Comparison of ENCODE assay signal across 9 cellular contexts in genomic region chrX:65587616-65588526, GRCh38. TPM values are rescaled to one million over a fixed set of nuclear protein-coding genes. Genes with fewer than 3 reads are reported as not detected.
DNase-seq lines count a peak whose midpoint lies in the region; ATAC-seq and TF ChIP-seq lines count a peak whose summit lies in the region.
"Had no signal": no experiment of that assay in that cellular context is flagged by ENCODE, and none has a peak within 500 bp of the region (broad histone marks: within the 10 kb centered on the region; RNA-seq: fewer than 3 reads in every experiment).

No MANE protein-coding gene starts in this region.

- H4K8ac ChIP-seq in IMR-90 (ENCODE audit: low read depth in 2 of 2, low read length in 2 of 2) = peak overlapping the region; percentile 65 to 66; a peak in 2 of 4 replicates
- H4K8ac ChIP-seq in trophoblast cell (ENCODE audit: low read depth, low read length) = no peak overlapping the region

- H3K14ac ChIP-seq in IMR-90 (replicated peaks; ENCODE audit: low read depth, low read length) (peak overlapping the region; percentile 30), trophoblast cell (ENCODE audit: low read length) (no peak overlapping the region)

- WGBS in IMR-90 (ENCODE audit: extremely low coverage in 2 of 2, insufficient read length in 1 of 2), 2 experiments = 18% methylated on average over 2 of the region's 10 CpGs; no CpG with 5 or more reads in 1 of the 2 experiments
- no CpG with 5 or more reads among the region's 10 CpGs for WGBS in trophoblast cell (ENCODE audit: extremely low coverage, insufficient coverage, insufficient read length)

- H3K9ac ChIP-seq in IMR-90 (ENCODE audit: low read depth, low read length) = peak overlapping the region; percentile 45; the same call in 1 of the 2 replicates
- H3K9ac ChIP-seq in trophoblast cell (ENCODE audit: low read length) = no peak overlapping the region

- TF ChIP-seq POLR2A in IMR-90 (IDR thresholded peaks at IDR 0.05; ENCODE audit: low read depth, low read length) = no peak

- H2BK5ac ChIP-seq in IMR-90 (ENCODE audit: low read depth, low read length, poor library complexity, severe bottlenecking) (no peak overlapping the region), trophoblast cell (ENCODE audit: low read depth, low read length, poor library complexity) (no peak overlapping the region)

- H3K9me3 ChIP-seq in IMR-90 (ENCODE audit: control insufficient read depth, insufficient read depth, low read length) (no peaks in the 10 kb centered on the region), ascending aorta (no peaks in the 10 kb centered on the region), thoracic aorta (no peaks in the 10 kb centered on the region), trophoblast cell (ENCODE audit: insufficient read depth, low read depth, low read length) (no peaks in the 10 kb centered on the region)

- no peak overlapping the region for H4K12ac ChIP-seq in trophoblast cell (ENCODE audit: low read depth, low read length)

- H2BK120ac ChIP-seq in IMR-90 (ENCODE audit: low read depth, low read length) (peak overlapping the region; percentile 35; the same call in 1 of the 2 replicates), trophoblast cell (ENCODE audit: insufficient read depth, low read length, poor library complexity) (no peak overlapping the region)

- no peak overlapping the region for H2BK15ac ChIP-seq in IMR-90 (ENCODE audit: low read depth, low read length)

- CTCF ChIA-PET in IMR-90 (lab: Yijun Ruan, JAX) = no interaction called here

- TF ChIP-seq RAD21 in IMR-90 (IDR thresholded peaks at IDR 0.05; ENCODE audit: low read length) = no peak; the same call in 1 of the 2 replicates

- H3K4me1 ChIP-seq in IMR-90 (ENCODE audit: control insufficient read depth, insufficient read depth, low read length) (no peaks in the 10 kb centered on the region; the same call in 1 of the 2 replicates), ascending aorta (peaks cover 0 to 5% of the 10 kb centered on the region in 2 donors), thoracic aorta (ENCODE audit: control insufficient read depth in 1 of 2, low read depth in 2 of 2) (peaks cover 3 to 6% of the 10 kb centered on the region in 2 donors), trophoblast cell (ENCODE audit: control insufficient read depth in 1 of 2, insufficient read depth in 2 of 2, low read length in 2 of 2) (no peaks in the 10 kb centered on the region)

- H3K4me2 ChIP-seq in IMR-90 (ENCODE audit: low read depth, low read length) (peak overlapping the region; percentile 58; the same call in 1 of the 2 replicates), trophoblast cell (ENCODE audit: low read length) (no peak overlapping the region)

- no TSS peak for BruUV-seq in IMR-90 (replicated peaks; lab: Mats Ljungman, UMichigan)

- dilution Hi-C loops in IMR-90 (cut with HindIII; ENCODE audit: low sequenced_read_pairs, unreplicated experiment) = no loop called here

- H2AK9ac ChIP-seq in IMR-90 (replicated peaks; ENCODE audit: low read depth, low read length, poor library complexity) = peak overlapping the region; percentile 20

- H3K18ac ChIP-seq in IMR-90 (ENCODE audit: low read depth, low read length) = peak overlapping the region; percentile 63; the same call in 1 of the 2 replicates
- no peak overlapping the region for H3K18ac ChIP-seq in trophoblast cell (ENCODE audit: low read length)

- in situ Hi-C loops in IMR-90 (cut with MboI; ENCODE audit: low sequenced_read_pairs) = loop anchor here (10.0 kb wide), 1 partner anchor 1137 kb away; no protein-coding TSS in a partner anchor

- intact Hi-C loops in IMR-90 (cut with micrococcal nuclease) = no loop called here
- intact Hi-C loops in ascending aorta (cut with DNase I) = loop anchor here (10.0 kb wide), 1 partner anchor 1147 kb away; no protein-coding TSS in a partner anchor

- H3K27ac ChIP-seq in IMR-90 (ENCODE audit: insufficient read depth, low read length) (peak overlapping the region; percentile 89; the same call in 1 of the 2 replicates), ascending aorta (peak overlapping the region; percentile 11 to 56), thoracic aorta (peak overlapping the region; percentile 5 to 47), trophoblast cell (ENCODE audit: low read depth, low read length) (no peak overlapping the region)

- H4K91ac ChIP-seq in IMR-90 (ENCODE audit: insufficient read depth, low read depth, low read length) = peak overlapping the region; percentile 66; the same call in 1 of the 2 replicates
- H4K91ac ChIP-seq in trophoblast cell (ENCODE audit: low read depth, low read length) = no peak overlapping the region

- no peak for TF ChIP-seq CTCF in IMR-90 (conservative IDR thresholded peaks at IDR 0.05; ENCODE audit: low read depth, low read length)
- TF ChIP-seq CTCF in ascending aorta (IDR thresholded peaks at IDR 0.05) = no peak
- TF ChIP-seq CTCF in thoracic aorta (IDR thresholded peaks at IDR 0.05) = no peak

- no peaks in the 10 kb centered on the region for H4K20me1 ChIP-seq in IMR-90 (ENCODE audit: insufficient read depth, low read length)

- H3K9me1 ChIP-seq in IMR-90 (ENCODE audit: insufficient read depth, low read length) = no peaks in the 10 kb centered on the region

- H3K79me2 ChIP-seq in trophoblast cell (ENCODE audit: control insufficient read depth, insufficient read depth, low read length, poor library complexity) = no peaks in the 10 kb centered on the region

- peak; percentile 83 for ATAC-seq in IMR-90 (ENCODE audit: low read depth)
- no peak for ATAC-seq in thoracic aorta (ENCODE audit: insufficient number of reproducible peaks, low FRiP score, low read depth)
- no peak for ATAC-seq in HG03439 (IDR thresholded peaks at IDR 0.05; ENCODE audit: unreplicated experiment)
- no peak for ATAC-seq in GM21447 (IDR thresholded peaks at IDR 0.05; ENCODE audit: unreplicated experiment)
- ATAC-seq: T-cell had no signal

- no peaks in the 10 kb centered on the region for H3K36me3 ChIP-seq in IMR-90 (ENCODE audit: control insufficient read depth, insufficient read depth, low read length)
- no peaks in the 10 kb centered on the region for H3K36me3 ChIP-seq in ascending aorta
- H3K36me3 ChIP-seq in thoracic aorta = no peaks in the 10 kb centered on the region
- no peaks in the 10 kb centered on the region for H3K36me3 ChIP-seq in trophoblast cell (ENCODE audit: control insufficient read depth in 1 of 2, insufficient read depth in 2 of 2, low read length in 2 of 2)

- H2BK20ac ChIP-seq in IMR-90 (ENCODE audit: low read depth, low read length) = 0 out of 2 replicates have a peak overlapping the region, but pooled peaks have one; percentile 10

- H3K4ac ChIP-seq in IMR-90 (ENCODE audit: low read depth, low read length) = peak overlapping the region; percentile 60
- no peak overlapping the region for H3K4ac ChIP-seq in trophoblast cell (ENCODE audit: low read depth, low read length)

- H3K79me1 ChIP-seq in IMR-90 (ENCODE audit: low read depth in 1 of 2, low read length in 2 of 2) = no peaks in the 10 kb centered on the region
- H3K79me1 ChIP-seq in trophoblast cell (ENCODE audit: low read length) = no peaks in the 10 kb centered on the region

- POLR2A ChIA-PET in IMR-90 (lab: Charles Lee; ENCODE audit: unreplicated experiment) = no interaction called here

- peak overlapping the region; percentile 32 for H3K4me3 ChIP-seq in IMR-90 (ENCODE audit: insufficient read depth, low read depth, low read length)
- H3K4me3 ChIP-seq in ascending aorta = no peak overlapping the region
- peak overlapping the region; percentile 34 for H3K4me3 ChIP-seq in thoracic aorta
- no peak overlapping the region for H3K4me3 ChIP-seq in trophoblast cell (ENCODE audit: low read depth, low read length)

- peak overlapping the region; percentile 54; the same call in 1 of the 2 replicates for H4K5ac ChIP-seq in IMR-90 (ENCODE audit: low read depth, low read length)

- DNase-seq in IMR-90 = peak; percentile 49
- peak; percentile 14 to 86 for DNase-seq in ascending aorta (ENCODE audit: low spot score in 2 of 2)
- peak; percentile 34 for DNase-seq in iris pigment epithelial cell (ENCODE audit: low read depth)
- peak; percentile 36 for DNase-seq in thoracic aorta (ENCODE audit: low spot score)
- no peak for DNase-seq in trophoblast cell
- DNase-seq in NCI-H1436 (lab: John Stamatoyannopoulos, UW) = no peak
- DNase-seq: T-cell had no signal

- H3K23ac ChIP-seq in IMR-90 (ENCODE audit: low read depth, low read length) = no peak overlapping the region
- no peak overlapping the region for H3K23ac ChIP-seq in trophoblast cell (ENCODE audit: low read length)

- peak overlapping the region; percentile 82 for H2AFZ ChIP-seq in IMR-90 (replicated peaks; ENCODE audit: low read length, poor library complexity)
- no peak overlapping the region for H2AFZ ChIP-seq in trophoblast cell (ENCODE audit: insufficient read depth, low read length, poor library complexity)

- H2BK12ac ChIP-seq in trophoblast cell (ENCODE audit: low read length) = no peak overlapping the region

- H3K27me3 ChIP-seq in IMR-90 (ENCODE audit: control insufficient read depth, insufficient read depth, low read length) (no peaks in the 10 kb centered on the region; the same call in 1 of the 2 replicates), ascending aorta (no peaks in the 10 kb centered on the region), thoracic aorta (replicated peaks; ENCODE audit: insufficient read depth) (no peaks in the 10 kb centered on the region), trophoblast cell (ENCODE audit: insufficient read depth, low read length) (no peaks in the 10 kb centered on the region)

- H2AK5ac ChIP-seq in IMR-90 (ENCODE audit: low read depth, low read length) = no peak overlapping the region
- no peak overlapping the region for H2AK5ac ChIP-seq in trophoblast cell (ENCODE audit: low read length)

- H3K56ac ChIP-seq in IMR-90 (ENCODE audit: extremely low read depth, insufficient read depth, low read length) = no peak overlapping the region

TF ChIP-seq in IMR-90, 13 proteins besides CTCF, POLR2A, EP300 and RAD21 (continues in another document):
- no peak for TF ChIP-seq CEBPB (IDR thresholded peaks at IDR 0.05; ENCODE audit: low read depth, low read length)
- no peak for TF ChIP-seq BHLHE40 (IDR thresholded peaks at IDR 0.05; ENCODE audit: low read depth, low read length)
- no peak for TF ChIP-seq MXI1 (IDR thresholded peaks at IDR 0.05; ENCODE audit: borderline replicate concordance, low read depth, low read length)
- no peak for TF ChIP-seq CHD1 (IDR thresholded peaks at IDR 0.05; ENCODE audit: low read depth, low read length)
- TF ChIP-seq MAFK (IDR thresholded peaks at IDR 0.05; ENCODE audit: low read depth, low read length) = no peak
- TF ChIP-seq RCOR1 (IDR thresholded peaks at IDR 0.05; ENCODE audit: insufficient replicate concordance, low read length) = no peak
- no peak for TF ChIP-seq RFX5 (IDR thresholded peaks at IDR 0.05; ENCODE audit: low read depth, low read length)
- TF ChIP-seq NFE2L2 (IDR thresholded peaks at IDR 0.05; ENCODE audit: low read depth, low read length) = no peak

RNA-seq across cellular contexts. Expression of gene LAS1L, which starts 53.3 kb away (rescaled TPM):
- total RNA-seq in IMR-90 (2012; rRNA removed) (22.8 and 27.5 TPM in 2 replicates), ascending aorta (8.8 TPM), thoracic aorta (10 to 100 TPM; 13.4 to 23.7 TPM)
- 28.2 and 29.2 TPM in 2 replicates for polyA plus RNA-seq in IMR-90 (2012; rRNA removed)
- polyA plus RNA-seq in IMR-90 (2012; cell fraction: cytosol; rRNA removed) = 13.5 and 18.0 TPM in 2 replicates
- polyA plus RNA-seq in IMR-90 (2012; cell fraction: nucleus; rRNA removed; ENCODE audit: low replicate concordance) = 26.5 and 54.3 TPM in 2 replicates
- 16.8 and 17.1 TPM in 2 replicates for polyA plus RNA-seq in trophoblast cell (2013)

Comparison
In these comparisons a context has a peak if more than half of its experiments do, and no peak if none do; other contexts are left out.
1. DNase-seq: peak in IMR-90 (single experiment), ascending aorta (2 of 2), iris pigment epithelial cell (single experiment) and thoracic aorta (single experiment); none in trophoblast cell (0 of 2) and NCI-H1436 (single experiment).
2. H3K4me3 ChIP-seq: peak in IMR-90 (single experiment) and thoracic aorta (single experiment); none in ascending aorta (0 of 2) and trophoblast cell (single experiment).